ENCODE assay signal across 15 cellular contexts in genomic region chr22:33240901-33241300, GRCh38.
DNase-seq lines count a peak whose midpoint lies in the region; ATAC-seq and TF ChIP-seq lines count a peak whose summit lies in the region.
"Had no signal": no experiment of that assay in that cellular context is flagged by ENCODE, and none has a peak within 500 bp of the region (broad histone marks: within the 10 kb centered on the region; RNA-seq: fewer than 3 reads in every experiment).

No MANE protein-coding gene starts in this region.

- no peaks in the 10 kb centered on the region for H3K9me3 ChIP-seq in colonic mucosa
- H3K9me3 ChIP-seq: Caco-2 had no signal

- H3K4me3 ChIP-seq in AG10803 (ENCODE audit: low read length) (no peak overlapping the region), GM12865 (ENCODE audit: low read depth, low read length) (no peak overlapping the region), fibroblast of pulmonary artery (replicated peaks; ENCODE audit: low read depth, low read length) (no peak overlapping the region), colonic mucosa (no peak overlapping the region)
- H3K4me3 ChIP-seq: GM12878, GM23338, PC-9 had no signal

- POLR2A ChIA-PET in RWPE1 (lab: Yijun Ruan, JAX; ENCODE audit: low non-redundant PET), result no interaction called here

- no peaks in the 10 kb centered on the region for H3K36me3 ChIP-seq in colonic mucosa

- H3K27ac ChIP-seq in RWPE1 (peak overlapping the region; percentile 60; the same call in 1 of the 2 replicates), colonic mucosa (no peak overlapping the region)
- H3K27ac ChIP-seq: PC-9 had no signal

- no peaks in the 10 kb centered on the region for H3K4me1 ChIP-seq in colonic mucosa
- H3K4me1 ChIP-seq: Caco-2 had no signal

- no peak for ATAC-seq in HG03025 (IDR thresholded peaks at IDR 0.05; ENCODE audit: low FRiP score, unreplicated experiment)
- ATAC-seq: GM12878, GM23338, HCT116 had no signal

- TF ChIP-seq CTCF in AG10803 (conservative IDR thresholded peaks at IDR 0.05; ENCODE audit: low read length) (no peak), GM12865 (IDR thresholded peaks at IDR 0.05; ENCODE audit: insufficient read depth, low read depth, low read length, missing control alignments) (no peak), RWPE1 (conservative IDR thresholded peaks at IDR 0.05; ENCODE audit: low read depth) (no peak), fibroblast of pulmonary artery (IDR thresholded peaks at IDR 0.05; ENCODE audit: low read length, missing control alignments) (no peak), colonic mucosa (IDR thresholded peaks at IDR 0.05) (no peak)

- DNase-seq in AG10803 (ENCODE audit: low read depth) (peak; percentile 44), GM12865 (ENCODE audit: low read depth) (peak; percentile 31), RWPE1 (ENCODE audit: low spot score) (peak; percentile 25), fibroblast of pulmonary artery (ENCODE audit: low read depth) (peak; percentile 9), colonic mucosa (no peak), NCI-H2081 (lab: John Stamatoyannopoulos, UW) (no peak)
- DNase-seq: Caco-2, NCI-H187 treated with DMSO at 0.1 percent for 48 hours, NCI-H446 treated with DMSO at 0.1 percent for 48 hours, NCI-H748 treated with DMSO at 0.1 percent for 48 hours, PC-9 had no signal

- CTCF ChIA-PET in RWPE1 (lab: Yijun Ruan, JAX), result interaction anchor here (0.5 kb wide), 1 partner anchor 19 kb away, joined by 3 read pairs; no protein-coding TSS in a partner anchor

- no peaks in the 10 kb centered on the region for H3K27me3 ChIP-seq in colonic mucosa

- no peak overlapping the region for H3K9ac ChIP-seq in colonic mucosa (ENCODE audit: low read depth in 2 of 2, low read length in 2 of 2)

- intact Hi-C loops in colonic mucosa (cut with DNase I), result no loop called here

Comparison
In these comparisons a context has a peak if more than half of its experiments do, and no peak if none do; other contexts are left out.
1. DNase-seq: peak in AG10803 (single experiment), GM12865 (single experiment), RWPE1 (single experiment) and fibroblast of pulmonary artery (single experiment); none in colonic mucosa (single experiment) and NCI-H2081 (0 of 2).